22 cellular contexts compared by ENCODE assay signal in genomic region chr6:43610431-43610830, GRCh38. TPM values are rescaled to one million over a fixed set of nuclear protein-coding genes. Genes with fewer than 3 reads are reported as not detected.
DNase-seq lines count a peak whose midpoint lies in the region; ATAC-seq and TF ChIP-seq lines count a peak whose summit lies in the region.
"Had no signal": no experiment of that assay in that cellular context is flagged by ENCODE, and none has a peak within 500 bp of the region (broad histone marks: within the 10 kb centered on the region; RNA-seq: fewer than 3 reads in every experiment).

No MANE protein-coding gene starts in this region.

- 98% methylated on average over 5 of the region's 5 CpGs for WGBS in mesenchymal stem cell

- H3K4me3 Mint-ChIP-seq in activated naive CD4-positive, alpha-beta T cell treated with anti-CD3 and anti-CD28 coated beads, Interleukin-2, amount 50 U/mL, for 24 hours: no peak overlapping the region
- H3K4me3 Mint-ChIP-seq in activated T-helper 17 cell treated with anti-CD3 and anti-CD28 coated beads, Interleukin-2, amount 50 U/mL, for 72 hours: no peak overlapping the region
- H3K4me3 Mint-ChIP-seq in stimulated activated naive B cell treated with anti-CD40 and anti-IgM and Interleukin-4, amounts not matched to agents 10 μg/mL and 1 μg/mL and 100 μg/mL, for 72 hours: no peak overlapping the region
- no peak overlapping the region for H3K4me3 Mint-ChIP-seq in activated CD8-positive, alpha-beta T cell treated with anti-CD3 and anti-CD28 coated beads for 36 hours
- H3K4me3 Mint-ChIP-seq: CD4-positive, alpha-beta memory T cell had no signal

- H2AK5ac ChIP-seq in mesenchymal stem cell (ENCODE audit: low read length, severe bottlenecking): no peak overlapping the region

- H3K27ac ChIP-seq in mesenchymal stem cell (ENCODE audit: low read length, poor library complexity, severe bottlenecking): no peak overlapping the region
- H3K27ac ChIP-seq: BLaER1 treated with 17β-estradiol and CSF1 and Interleukin-3, amounts not matched to agents 10 nM and 100 nM; PC-9 had no signal

- H2BK15ac ChIP-seq in mesenchymal stem cell (ENCODE audit: low read depth, poor library complexity, severe bottlenecking): no peak overlapping the region

- no peak for DNase-seq in activated naive CD4-positive, alpha-beta T cell (lab: John Stamatoyannopoulos, UW)
- DNase-seq in mesenchymal stem cell (no peak), KBM-7 (no peak), NCI-H2196 (lab: John Stamatoyannopoulos, UW; ENCODE audit: unreplicated experiment) (no peak)
- no peak for DNase-seq in stimulated activated naive B cell treated with anti-CD40 and anti-IgM and Interleukin-4, amounts not matched to agents 10 μg/mL and 1 μg/mL and 100 μg/mL, for 72 hours
- DNase-seq in activated CD8-positive, alpha-beta T cell treated with anti-CD3 and anti-CD28 coated beads for 36 hours: no peak
- DNase-seq: 8988T; CD4-positive, alpha-beta memory T cell; GOT3; MG63; NCI-H1417; NCI-H1694 treated with DMSO at 0.1 percent for 48 hours; NCI-H2081 treated with DMSO at 0.1 percent for 48 hours; NCI-H748 treated with DMSO at 0.1 percent for 48 hours; PC-9; RPMI8226; SHP77 had no signal

- H3K27ac Mint-ChIP-seq in activated naive CD4-positive, alpha-beta T cell treated with anti-CD3 and anti-CD28 coated beads, Interleukin-2, amount 50 U/mL, for 24 hours: peak overlapping the region; percentile 78
- H3K27ac Mint-ChIP-seq in activated T-helper 17 cell treated with anti-CD3 and anti-CD28 coated beads, Interleukin-2, amount 50 U/mL, for 72 hours: peak overlapping the region; percentile 73
- H3K27ac Mint-ChIP-seq in stimulated activated naive B cell treated with anti-CD40 and anti-IgM and Interleukin-4, amounts not matched to agents 10 μg/mL and 1 μg/mL and 100 μg/mL, for 72 hours: peak overlapping the region; percentile 37
- H3K27ac Mint-ChIP-seq in activated CD8-positive, alpha-beta T cell treated with anti-CD3 and anti-CD28 coated beads for 36 hours: no peak overlapping the region

- H3K36me3 ChIP-seq in mesenchymal stem cell (ENCODE audit: control insufficient read depth in 1 of 2, insufficient read depth in 2 of 2, low read depth in 1 of 2, low read length in 2 of 2): peaks cover 30 to 81% of the 10 kb centered on the region in 2 experiments

- peaks cover 13% of the 10 kb centered on the region for H3K79me1 ChIP-seq in mesenchymal stem cell (replicated peaks; ENCODE audit: low read length, poor library complexity, severe bottlenecking)

- H3K4me1 Mint-ChIP-seq in activated naive CD4-positive, alpha-beta T cell treated with anti-CD3 and anti-CD28 coated beads, Interleukin-2, amount 50 U/mL, for 24 hours: peaks cover 4% of the 10 kb centered on the region
- peaks cover 5% of the 10 kb centered on the region for H3K4me1 Mint-ChIP-seq in activated T-helper 17 cell treated with anti-CD3 and anti-CD28 coated beads, Interleukin-2, amount 50 U/mL, for 72 hours
- peaks cover 11 to 13% of the 10 kb centered on the region in 2 donors for H3K4me1 Mint-ChIP-seq in stimulated activated naive B cell treated with anti-CD40 and anti-IgM and Interleukin-4, amounts not matched to agents 10 μg/mL and 1 μg/mL and 100 μg/mL, for 72 hours
- H3K4me1 Mint-ChIP-seq in activated CD8-positive, alpha-beta T cell treated with anti-CD3 and anti-CD28 coated beads for 36 hours (ENCODE audit: low read depth): peaks cover 2% of the 10 kb centered on the region

- H2BK120ac ChIP-seq in mesenchymal stem cell (ENCODE audit: low read depth, low read length): no peak overlapping the region

- H4K91ac ChIP-seq in mesenchymal stem cell (ENCODE audit: low read length): peak overlapping the region; percentile 68

- peaks cover 2% of the 10 kb centered on the region for H3K4me1 ChIP-seq in mesenchymal stem cell (ENCODE audit: control insufficient read depth, insufficient read depth, low read depth, low read length)

- no peak overlapping the region for H2BK5ac ChIP-seq in mesenchymal stem cell (ENCODE audit: low read depth, low read length, poor library complexity, severe bottlenecking)

- H3K9me3 Mint-ChIP-seq in activated naive CD4-positive, alpha-beta T cell treated with anti-CD3 and anti-CD28 coated beads, Interleukin-2, amount 50 U/mL, for 24 hours: no peaks in the 10 kb centered on the region
- no peaks in the 10 kb centered on the region for H3K9me3 Mint-ChIP-seq in activated T-helper 17 cell treated with anti-CD3 and anti-CD28 coated beads, Interleukin-2, amount 50 U/mL, for 72 hours
- H3K9me3 Mint-ChIP-seq in stimulated activated naive B cell treated with anti-CD40 and anti-IgM and Interleukin-4, amounts not matched to agents 10 μg/mL and 1 μg/mL and 100 μg/mL, for 72 hours: no peaks in the 10 kb centered on the region
- H3K9me3 Mint-ChIP-seq in activated CD8-positive, alpha-beta T cell treated with anti-CD3 and anti-CD28 coated beads for 36 hours: no peaks in the 10 kb centered on the region
- H3K9me3 Mint-ChIP-seq: CD4-positive, alpha-beta memory T cell had no signal

- no peak overlapping the region for H2AFZ ChIP-seq in mesenchymal stem cell (ENCODE audit: low read depth, low read length)
- H2AFZ ChIP-seq: PC-9 had no signal

- POLR2A ChIA-PET in activated CD8-positive, alpha-beta T cell treated with anti-CD3 and anti-CD28 coated beads for 36 hours (lab: Charles Lee): interaction anchor here (0.6 to 1.3 kb wide), 5 partner anchors 9 to 64 kb away, joined by 3 to 4 read pairs (median 3); partner anchors contain the start of gene MAD2L1BP

- no peak overlapping the region for H3K18ac ChIP-seq in mesenchymal stem cell (ENCODE audit: low read depth in 1 of 2, low read length in 2 of 2)

- H2BK12ac ChIP-seq in mesenchymal stem cell (ENCODE audit: low read length in 2 of 2): no peak overlapping the region

- no peaks in the 10 kb centered on the region for H3K27me3 Mint-ChIP-seq in activated naive CD4-positive, alpha-beta T cell treated with anti-CD3 and anti-CD28 coated beads, Interleukin-2, amount 50 U/mL, for 24 hours
- H3K27me3 Mint-ChIP-seq in activated T-helper 17 cell treated with anti-CD3 and anti-CD28 coated beads, Interleukin-2, amount 50 U/mL, for 72 hours: no peaks in the 10 kb centered on the region
- no peaks in the 10 kb centered on the region for H3K27me3 Mint-ChIP-seq in stimulated activated naive B cell treated with anti-CD40 and anti-IgM and Interleukin-4, amounts not matched to agents 10 μg/mL and 1 μg/mL and 100 μg/mL, for 72 hours
- no peaks in the 10 kb centered on the region for H3K27me3 Mint-ChIP-seq in activated CD8-positive, alpha-beta T cell treated with anti-CD3 and anti-CD28 coated beads for 36 hours
- H3K27me3 Mint-ChIP-seq: CD4-positive, alpha-beta memory T cell had no signal

- no peak for TF ChIP-seq CTCF in activated CD8-positive, alpha-beta T cell treated with anti-CD3 and anti-CD28 coated beads for 36 hours (IDR thresholded peaks at IDR 0.05)

- H3K23ac ChIP-seq in mesenchymal stem cell (ENCODE audit: low read length in 2 of 2): no peak overlapping the region

- intact Hi-C loops in activated CD8-positive, alpha-beta T cell treated with anti-CD3 and anti-CD28 coated beads for 36 hours (cut with micrococcal nuclease): no loop called here

- no peak overlapping the region for H3K14ac ChIP-seq in mesenchymal stem cell (ENCODE audit: low read length in 2 of 2)

- no peak overlapping the region for H3K4me2 ChIP-seq in mesenchymal stem cell (ENCODE audit: low read length, poor library complexity, severe bottlenecking)
- H3K4me2 ChIP-seq: BLaER1 treated with 17β-estradiol and CSF1 and Interleukin-3, amounts not matched to agents 10 nM and 100 nM; PC-9 had no signal

- no peak for ATAC-seq in activated T-helper 17 cell treated with anti-CD3 and anti-CD28 coated beads, Interleukin-2, amount 50 U/mL, for 72 hours (replicated peaks)
- ATAC-seq in stimulated activated naive B cell treated with anti-CD40 and anti-IgM and Interleukin-4, amounts not matched to agents 10 μg/mL and 1 μg/mL and 100 μg/mL, for 72 hours (replicated peaks): no peak
- no peak for ATAC-seq in activated CD8-positive, alpha-beta T cell treated with anti-CD3 and anti-CD28 coated beads for 36 hours
- ATAC-seq: HCT116 had no signal

- H3K9ac ChIP-seq in mesenchymal stem cell (ENCODE audit: low read length): no peak overlapping the region
- H3K9ac ChIP-seq: BLaER1 treated with 17β-estradiol and CSF1 and Interleukin-3, amounts not matched to agents 10 nM and 100 nM had no signal

- H3K36me3 Mint-ChIP-seq in activated naive CD4-positive, alpha-beta T cell treated with anti-CD3 and anti-CD28 coated beads, Interleukin-2, amount 50 U/mL, for 24 hours: peaks cover 11% of the 10 kb centered on the region
- peaks cover 97% of the 10 kb centered on the region for H3K36me3 Mint-ChIP-seq in activated T-helper 17 cell treated with anti-CD3 and anti-CD28 coated beads, Interleukin-2, amount 50 U/mL, for 72 hours (ENCODE audit: low read depth)
- H3K36me3 Mint-ChIP-seq in stimulated activated naive B cell treated with anti-CD40 and anti-IgM and Interleukin-4, amounts not matched to agents 10 μg/mL and 1 μg/mL and 100 μg/mL, for 72 hours: peaks cover 25 to 30% of the 10 kb centered on the region in 2 donors
- peaks cover 35% of the 10 kb centered on the region for H3K36me3 Mint-ChIP-seq in activated CD8-positive, alpha-beta T cell treated with anti-CD3 and anti-CD28 coated beads for 36 hours (ENCODE audit: low read depth)

- peak overlapping the region; percentile 64 for H4K8ac ChIP-seq in mesenchymal stem cell (ENCODE audit: low read length)

- CTCF ChIA-PET in activated CD8-positive, alpha-beta T cell treated with anti-CD3 and anti-CD28 coated beads for 36 hours (lab: Charles Lee): interaction anchor here (0.8 to 1.8 kb wide), 2 partner anchors 104 to 468 kb away, joined by 3 to 4 read pairs; no protein-coding TSS in a partner anchor

- H3K9me3 ChIP-seq in mesenchymal stem cell (ENCODE audit: control insufficient read depth, low read length): no peaks in the 10 kb centered on the region
- H3K9me3 ChIP-seq: BLaER1 treated with 17β-estradiol and CSF1 and Interleukin-3, amounts not matched to agents 10 nM and 100 nM; MG63 had no signal

- in situ Hi-C loops in KBM-7 (cut with MboI; ENCODE audit: low pct_unique_long_range_greater_than_20kb, low sequenced_read_pairs): no loop called here

- no peak overlapping the region for H3K4ac ChIP-seq in mesenchymal stem cell (ENCODE audit: low read depth in 1 of 2, low read length in 2 of 2)

- no peaks in the 10 kb centered on the region for H3K27me3 ChIP-seq in mesenchymal stem cell (ENCODE audit: control insufficient read depth in 1 of 2, insufficient read depth in 1 of 2, low read length in 2 of 2)
- H3K27me3 ChIP-seq: BLaER1 treated with 17β-estradiol and CSF1 and Interleukin-3, amounts not matched to agents 10 nM and 100 nM; MG63 had no signal

- no peak overlapping the region for H3K4me3 ChIP-seq in mesenchymal stem cell (ENCODE audit: insufficient read depth in 1 of 2, low read depth in 1 of 2, low read length in 2 of 2)
- H3K4me3 ChIP-seq: BLaER1 treated with 17β-estradiol and CSF1 and Interleukin-3, amounts not matched to agents 10 nM and 100 nM; MG63; PC-9 had no signal

RNA-seq across cellular contexts. Expression of gene GTPBP2, which starts 18.6 kb away (rescaled TPM):
- total RNA-seq in activated T-helper 17 cell treated with anti-CD3 and anti-CD28 coated beads, Interleukin-2, amount 50 U/mL, for 72 hours: 10 to 100 TPM; 64.2 to 67.3 TPM
- 70.7 TPM for polyA plus RNA-seq in mesenchymal stem cell (2013, experiment 1 of 2)
- polyA plus RNA-seq in mesenchymal stem cell (2013, experiment 2 of 2): 68.3 TPM
- 10 to 100 TPM; 46.2 to 55.3 TPM for total RNA-seq in activated CD8-positive, alpha-beta T cell treated with anti-CD3 and anti-CD28 coated beads for 36 hours

RNA-seq across cellular contexts. Expression of gene MAD2L1BP, which starts 25.2 kb away (rescaled TPM):
- 10 to 100 TPM; 44.4 to 44.7 TPM for total RNA-seq in activated T-helper 17 cell treated with anti-CD3 and anti-CD28 coated beads, Interleukin-2, amount 50 U/mL, for 72 hours
- polyA plus RNA-seq in mesenchymal stem cell (2013, experiment 1 of 2): 27.2 TPM
- polyA plus RNA-seq in mesenchymal stem cell (2013, experiment 2 of 2): 26.6 TPM
- 10 to 100 TPM; 29.0 to 31.7 TPM for total RNA-seq in activated CD8-positive, alpha-beta T cell treated with anti-CD3 and anti-CD28 coated beads for 36 hours

RNA-seq across cellular contexts. Expression of gene RSPH9, which starts 34.4 kb away (rescaled TPM):
- total RNA-seq in activated T-helper 17 cell treated with anti-CD3 and anti-CD28 coated beads, Interleukin-2, amount 50 U/mL, for 72 hours: under 1 TPM; 0.09 to 0.66 TPM
- 0.62 TPM for polyA plus RNA-seq in mesenchymal stem cell (2013, experiment 1 of 2)
- polyA plus RNA-seq in mesenchymal stem cell (2013, experiment 2 of 2): 0.84 TPM
- total RNA-seq in activated CD8-positive, alpha-beta T cell treated with anti-CD3 and anti-CD28 coated beads for 36 hours: under 1 TPM in 1 of 2 experiments, not detected in 1; 0.11 TPM
- total RNA-seq: CD4-positive, alpha-beta memory T cell; LHCN-M2; PC-9 had no signal

RNA-seq across cellular contexts. Expression of gene POLH, which starts 34.4 kb away (rescaled TPM):
- total RNA-seq in activated T-helper 17 cell treated with anti-CD3 and anti-CD28 coated beads, Interleukin-2, amount 50 U/mL, for 72 hours: 10 to 100 TPM; 55.5 to 67.8 TPM
- 10.5 TPM for polyA plus RNA-seq in mesenchymal stem cell (2013, experiment 1 of 2)
- 10.3 TPM for polyA plus RNA-seq in mesenchymal stem cell (2013, experiment 2 of 2)
- 10 to 100 TPM; 37.9 to 42.1 TPM for total RNA-seq in activated CD8-positive, alpha-beta T cell treated with anti-CD3 and anti-CD28 coated beads for 36 hours

RNA-seq across cellular contexts. Expression of gene XPO5, which starts 34.6 kb away (rescaled TPM):
- 100 to 1,000 TPM in 1 of 2 donors, 10 to 100 TPM in 1; 67.3 to 109 TPM for total RNA-seq in activated T-helper 17 cell treated with anti-CD3 and anti-CD28 coated beads, Interleukin-2, amount 50 U/mL, for 72 hours
- 15.2 TPM for polyA plus RNA-seq in mesenchymal stem cell (2013, experiment 1 of 2)
- 12.9 TPM for polyA plus RNA-seq in mesenchymal stem cell (2013, experiment 2 of 2)
- total RNA-seq in activated CD8-positive, alpha-beta T cell treated with anti-CD3 and anti-CD28 coated beads for 36 hours: 10 to 100 TPM; 92.3 to 92.6 TPM
